In the genomic region with DNA sequence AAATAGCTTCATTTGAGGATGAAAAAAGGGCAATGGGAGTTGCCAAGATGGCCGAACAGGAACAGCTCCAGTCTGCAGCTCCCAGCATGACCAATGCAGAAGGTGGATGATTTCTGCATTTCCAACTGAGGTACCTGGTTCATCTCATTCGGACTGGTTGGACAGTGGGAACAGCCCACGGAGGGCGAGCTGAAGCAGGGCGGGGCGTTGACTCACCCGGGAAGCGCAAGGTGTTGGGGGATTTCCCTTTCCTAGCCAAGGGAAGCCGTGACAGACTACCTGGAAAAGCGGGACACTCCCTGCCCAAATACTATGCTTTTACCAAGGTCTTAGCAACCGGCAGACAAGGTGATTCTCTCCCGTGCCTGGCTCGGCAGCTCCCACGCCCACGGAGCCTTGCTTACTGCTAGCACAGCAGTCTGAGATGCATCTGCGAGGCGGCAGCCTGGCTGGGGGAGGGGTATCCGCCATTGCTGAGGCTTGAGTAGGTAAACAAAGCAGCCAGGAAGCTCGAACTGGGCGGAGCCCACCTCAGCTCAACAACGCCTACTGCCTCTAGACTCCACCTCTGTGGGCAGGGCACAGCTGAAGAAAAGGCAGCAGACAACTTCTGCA, we compare ENCODE assay signal across 8 cellular contexts.
DNase-seq lines count a peak whose midpoint lies in the region; TF ChIP-seq lines count a peak whose summit lies in the region.
"Not testable (repeated sequence)": the region's sequence is repeated elsewhere in the genome, so short reads cannot be mapped to it uniquely, and the experiment has no call there.

No MANE protein-coding gene starts in this region.

- H3K4me3 Mint-ChIP-seq in endothelial cell (ENCODE audit: unreplicated experiment): not testable (repeated sequence)

- not testable (repeated sequence) for H3K36me3 ChIP-seq in OCI-LY1 (ENCODE audit: insufficient read depth, low read length); rectal smooth muscle tissue (ENCODE audit: control insufficient read depth, insufficient read depth, low read length)

- H3K27me3 Mint-ChIP-seq in endothelial cell (ENCODE audit: unreplicated experiment): not testable (repeated sequence)

- H3K4me1 Mint-ChIP-seq in endothelial cell (ENCODE audit: unreplicated experiment): not testable (repeated sequence)

- H3K9me2 ChIP-seq in OCI-LY1 (ENCODE audit: low read depth, low read length): not testable (repeated sequence)

- H3K27ac ChIP-seq in OCI-LY1 (ENCODE audit: low read depth, low read length, poor library complexity, severe bottlenecking): peak overlapping the region; percentile 62
- not testable (repeated sequence) for H3K27ac ChIP-seq in rectal smooth muscle tissue (ENCODE audit: low read depth, low read length)

- H3K27ac Mint-ChIP-seq in endothelial cell (ENCODE audit: unreplicated experiment): peak overlapping the region; percentile 81

- not testable (repeated sequence) for H3K79me2 ChIP-seq in OCI-LY1 (ENCODE audit: insufficient read depth, low read length)

- not testable (repeated sequence) for H3K27me3 ChIP-seq in OCI-LY1 (ENCODE audit: insufficient read depth, low read length); rectal smooth muscle tissue (ENCODE audit: control insufficient read depth, insufficient read depth, low read length)

- H3K9me3 ChIP-seq in OCI-LY1 (ENCODE audit: low read length): not testable (repeated sequence)

- not testable (repeated sequence) for H3K9me3 Mint-ChIP-seq in endothelial cell (ENCODE audit: unreplicated experiment)

- in situ Hi-C loops in Caki2 (cut with HindIII; ENCODE audit: low pct_unique_long_range_greater_than_20kb, low sequenced_read_pairs): not testable (repeated sequence)

- H3K4me2 ChIP-seq in OCI-LY1 (ENCODE audit: low read length): peak overlapping the region; percentile 81

- peak overlapping the region; percentile 75; the same call in 1 of the 2 replicates for H3K9ac ChIP-seq in OCI-LY1 (ENCODE audit: low read length)
- H3K9ac ChIP-seq in rectal smooth muscle tissue (ENCODE audit: low read length): not testable (repeated sequence)

- DNase-seq in Caki2 (ENCODE audit: low read depth) (peak; percentile 81), endothelial cell (ENCODE audit: low spot score) (peak; percentile 15), kidney tubule cell (ENCODE audit: low spot score) (peak; percentile 86)
- peak; percentile 75 for DNase-seq in activated CD4-positive, alpha-beta T cell treated with anti-CD3 and anti-CD28 coated beads, Interleukin-2, amount 50 U/mL, for 1 hour
- DNase-seq in activated naive CD4-positive, alpha-beta T cell (lab: John Stamatoyannopoulos, UW): peak; percentile 4 to 64 (median 30)
- DNase-seq in stimulated activated CD8-positive, alpha-beta memory T cell treated with anti-CD3 and anti-CD28 coated beads, Interleukin-4, amount 100 ng/mL, for 24 hours (ENCODE audit: low read depth): peak; percentile 38

- not testable (repeated sequence) for H3F3A ChIP-seq in OCI-LY1 (ENCODE audit: insufficient read depth, low read length)

- H3K36me3 Mint-ChIP-seq in endothelial cell (ENCODE audit: low read depth, unreplicated experiment): not testable (repeated sequence)

- H2AFZ ChIP-seq in OCI-LY1 (ENCODE audit: low read length): not testable (repeated sequence)

- H4K20me1 ChIP-seq in OCI-LY1 (ENCODE audit: insufficient read depth, low read length): not testable (repeated sequence)

- H3K4me1 ChIP-seq in OCI-LY1 (ENCODE audit: insufficient read depth, low read length, severe bottlenecking): peaks cover 20% of the 10 kb centered on the region
- H3K4me1 ChIP-seq in rectal smooth muscle tissue (ENCODE audit: control insufficient read depth, insufficient read depth, low read length): not testable (repeated sequence)

- peak overlapping the region; percentile 70 for H3K4me3 ChIP-seq in OCI-LY1 (ENCODE audit: low read depth, low read length, poor library complexity, severe bottlenecking)
- H3K4me3 ChIP-seq in rectal smooth muscle tissue (ENCODE audit: low read length): peak overlapping the region; percentile 36

- TF ChIP-seq CTCF in OCI-LY1 (IDR thresholded peaks at IDR 0.05; ENCODE audit: low read length); endothelial cell (IDR thresholded peaks at IDR 0.05; ENCODE audit: unreplicated experiment): not testable (repeated sequence)

Comparison
In these comparisons a context has a peak if more than half of its experiments do, and no peak if none do; other contexts are left out.
1. DNase-seq: peak in every context shown above with its lines; median percentile 86 in kidney tubule cell; 81 in Caki2; 75 in activated CD4-positive, alpha-beta T cell treated with anti-CD3 and anti-CD28 coated beads, Interleukin-2, amount 50 U/mL, for 1 hour; 38 in stimulated activated CD8-positive, alpha-beta memory T cell treated with anti-CD3 and anti-CD28 coated beads, Interleukin-4, amount 100 ng/mL, for 24 hours; 30 in activated naive CD4-positive, alpha-beta T cell; 15 in endothelial cell.